10 cellular contexts compared by ENCODE assay signal in the genomic region with DNA sequence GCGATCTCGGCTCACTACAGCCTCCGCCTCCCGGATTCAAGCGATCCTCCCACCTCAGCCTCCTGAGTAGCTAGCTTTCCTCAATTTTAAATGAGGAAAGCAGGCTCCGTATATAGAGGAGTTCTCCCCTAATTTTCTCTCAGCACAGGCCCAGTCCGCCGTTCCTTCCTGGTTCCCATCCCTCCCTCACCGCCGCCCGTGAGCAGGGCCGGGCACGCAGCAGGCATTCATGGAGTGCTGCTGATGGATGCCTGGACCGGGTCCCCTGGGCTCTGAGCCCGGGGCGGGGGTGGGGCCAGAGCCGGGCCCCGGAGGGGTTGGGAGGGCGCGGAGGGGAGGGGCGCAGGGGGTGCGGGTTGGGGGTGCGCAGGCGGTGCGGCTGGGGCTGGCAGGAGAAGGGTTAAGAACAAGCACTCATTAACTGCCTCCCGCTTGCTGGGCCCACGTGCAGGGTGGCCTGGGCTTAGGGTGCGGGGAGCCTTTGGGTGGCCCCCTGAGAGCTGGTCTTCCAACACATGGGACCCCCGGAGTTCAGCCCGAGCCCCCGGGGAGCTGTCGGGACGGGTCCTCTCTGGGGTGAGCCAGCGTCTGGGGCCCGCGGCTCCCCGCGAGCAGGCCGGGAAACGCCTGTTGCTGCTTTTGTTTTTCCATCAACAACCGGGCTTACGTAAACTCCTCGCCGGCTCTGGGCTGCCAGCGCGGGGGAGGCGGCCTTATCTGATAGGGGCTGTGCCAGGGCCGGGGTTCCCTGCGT. TPM values are rescaled to one million over a fixed set of nuclear protein-coding genes. Genes with fewer than 3 reads are reported as not detected.
DNase-seq lines count a peak whose midpoint lies in the region; ATAC-seq, FAIRE-seq and TF ChIP-seq lines count a peak whose summit lies in the region.
"Had no signal": no experiment of that assay in that cellular context is flagged by ENCODE, and none has a peak within 500 bp of the region (broad histone marks: within the 10 kb centered on the region; RNA-seq: fewer than 3 reads in every experiment).

No MANE protein-coding gene starts in this region.

- H2AFZ ChIP-seq in K562 (ENCODE audit: low read depth, low read length) = no peak overlapping the region

- TF ChIP-seq EP300 in K562 (IDR thresholded peaks at IDR 0.05; ENCODE audit: low read length) = no peak

- no peak overlapping the region for H3K27ac Mint-ChIP-seq in activated CD4-positive, alpha-beta T cell treated with anti-CD3 and anti-CD28 coated beads for 36 hours

- H3K36me3 ChIP-seq in K562 (ENCODE audit: control insufficient read depth, insufficient read depth, low read length) = no peaks in the 10 kb centered on the region
- H3K36me3 ChIP-seq in thyroid gland = no peaks in the 10 kb centered on the region

- DNase-seq in activated CD4-positive, alpha-beta T cell treated with anti-CD3 and anti-CD28 coated beads for 36 hours = peak; percentile 53
- DNase-seq in activated CD4-positive, alpha-beta T cell treated with anti-CD3 and anti-CD28 coated beads for 4 hours = no peak
- peak in 3 of 4 experiments; percentile 36 to 42 (median 37) for DNase-seq in K562 (ENCODE audit: extremely low read depth in 1 of 4, low spot score in 3 of 4)
- DNase-seq in iris pigment epithelial cell (ENCODE audit: low read depth) = peak; percentile 73
- DNase-seq in thyroid gland = peak; percentile 35 to 37
- DNase-seq in GDM1 (lab: John Stamatoyannopoulos, UW) = no peak
- DNase-seq in pons (ENCODE audit: low spot score) = no peak
- no peak for DNase-seq in SK-N-DZ (ENCODE audit: low spot score)
- DNase-seq: DND-41 had no signal

- no peak for TF ChIP-seq CTCF in K562 (IDR thresholded peaks at IDR 0.05 in 2 of 3, conservative IDR thresholded peaks at IDR 0.05 in 1 of 3; ENCODE audit: insufficient read depth in 2 of 3, low read depth in 1 of 3, low read length in 3 of 3)
- TF ChIP-seq CTCF in thyroid gland (IDR thresholded peaks at IDR 0.05) = no peak

- H3K4me1 Mint-ChIP-seq in activated CD4-positive, alpha-beta T cell treated with anti-CD3 and anti-CD28 coated beads for 36 hours = peaks cover 10% of the 10 kb centered on the region

- H3K9me3 ChIP-seq in K562 (replicated peaks; ENCODE audit: control insufficient read depth, insufficient read depth, low read depth, low read length) (no peaks in the 10 kb centered on the region), thyroid gland (no peaks in the 10 kb centered on the region)

- intact Hi-C loops in activated CD4-positive, alpha-beta T cell treated with anti-CD3 and anti-CD28 coated beads for 36 hours (cut with DNase I, micrococcal nuclease) = loop anchor here in 1 of 2 experiments (10.0 kb wide), 1 partner anchor 640 kb away; no protein-coding TSS in a partner anchor
- intact Hi-C loops in K562 (cut with micrococcal nuclease) (no loop called here), thyroid gland (cut with DNase I) (no loop called here)

- no peaks in the 10 kb centered on the region for H3K79me2 ChIP-seq in K562 (ENCODE audit: control insufficient read depth, insufficient read depth, low read length)

- H3K4me1 ChIP-seq in K562 (replicated peaks in 1 of 2; ENCODE audit: control insufficient read depth in 2 of 2, insufficient read depth in 2 of 2, low read length in 2 of 2) (peaks cover 2 to 20% of the 10 kb centered on the region in 2 experiments; a peak in 4 of 5 replicates), thyroid gland (peaks cover 15 to 24% of the 10 kb centered on the region in 2 donors)

- no peak overlapping the region for H3K4me3 Mint-ChIP-seq in activated CD4-positive, alpha-beta T cell treated with anti-CD3 and anti-CD28 coated beads for 36 hours

- BruUV-seq in K562 (replicated peaks; lab: Mats Ljungman, UMichigan) = no TSS peak

- no peaks in the 10 kb centered on the region for H3K36me3 Mint-ChIP-seq in activated CD4-positive, alpha-beta T cell treated with anti-CD3 and anti-CD28 coated beads for 36 hours (ENCODE audit: low read depth)

- H3K4me2 ChIP-seq in K562 (ENCODE audit: insufficient read depth, low read length) = no peak overlapping the region

- in situ Hi-C loops in K562 (cut with MboI) = no loop called here

- no peak for TF ChIP-seq RAD21 in K562 (CRISPR knock-in tag; conservative IDR thresholded peaks at IDR 0.05 in 1 of 2, IDR thresholded peaks at IDR 0.05 in 1 of 2)

- H3K27me3 Mint-ChIP-seq in activated CD4-positive, alpha-beta T cell treated with anti-CD3 and anti-CD28 coated beads for 36 hours = peaks cover 53% of the 10 kb centered on the region

- POLR2A ChIA-PET in activated CD4-positive, alpha-beta T cell treated with anti-CD3 and anti-CD28 coated beads for 36 hours (lab: Charles Lee) = no interaction called here
- POLR2A ChIA-PET in K562 (lab: Yijun Ruan, JAX) = no interaction called here

- no peak for TF ChIP-seq POLR2A in K562 (conservative IDR thresholded peaks at IDR 0.05)
- no peak for TF ChIP-seq POLR2A in thyroid gland (IDR thresholded peaks at IDR 0.05)

- no peaks in the 10 kb centered on the region for H3K9me3 Mint-ChIP-seq in activated CD4-positive, alpha-beta T cell treated with anti-CD3 and anti-CD28 coated beads for 36 hours (ENCODE audit: low read depth)

- no peak overlapping the region for H3K9ac ChIP-seq in K562 (ENCODE audit: insufficient read depth in 1 of 2, low read depth in 2 of 2, low read length in 2 of 2)

- ATAC-seq in activated CD4-positive, alpha-beta T cell treated with anti-CD3 and anti-CD28 coated beads for 36 hours = peak; percentile 31
- peak; percentile 20; the same call in 2 of the 3 replicates for ATAC-seq in K562

- peaks cover 18 to 60% of the 10 kb centered on the region in 2 experiments for H3K27me3 ChIP-seq in K562 (ENCODE audit: control insufficient read depth in 2 of 2, insufficient read depth in 2 of 2, low read length in 2 of 2)
- peaks cover 13% of the 10 kb centered on the region for H3K27me3 ChIP-seq in thyroid gland

- H3K4me3 ChIP-seq in K562 = no peak overlapping the region
- peak overlapping the region in 1 of 3 donors; percentile 38 for H3K4me3 ChIP-seq in thyroid gland (replicated peaks in 1 of 3)

- no peak overlapping the region for H3K27ac ChIP-seq in K562 (ENCODE audit: extremely low read depth, low read depth, low read length)
- H3K27ac ChIP-seq in thyroid gland = no peak overlapping the region

- CTCF ChIA-PET in activated CD4-positive, alpha-beta T cell treated with anti-CD3 and anti-CD28 coated beads for 36 hours (lab: Charles Lee) = no interaction called here
- CTCF ChIA-PET in K562 (lab: Yijun Ruan, JAX; ENCODE audit: low intra/inter-chr PET ratio) = no interaction called here

- WGBS in K562 (ENCODE audit: insufficient coverage, low coverage, missing lambda C conversion rate) = 7% methylated on average over 29 of the region's 49 CpGs
- 13 to 16% methylated on average over 25 to 35 of the region's 49 CpGs for WGBS in thyroid gland, 2 donors

- no peak for FAIRE-seq in K562 (lab: Jason Lieb, UNC)

- no peaks in the 10 kb centered on the region for H3K9me1 ChIP-seq in K562 (ENCODE audit: control insufficient read depth, insufficient read depth, low read length)

- H4K20me1 ChIP-seq in K562 (replicated peaks; ENCODE audit: control insufficient read depth, insufficient read depth, low read length) = 0 out of 2 replicates have a peak, but pooled peaks cover 13% of the 10 kb centered on the region

TF ChIP-seq in K562, 482 proteins besides CTCF, POLR2A, EP300 and RAD21 (continues in another document):
- TF ChIP-seq NFIC (IDR thresholded peaks at IDR 0.05) (peak; percentile 85), ZBTB1 (CRISPR knock-in tag; IDR thresholded peaks at IDR 0.05; ENCODE audit: borderline replicate concordance, low read depth) (0 out of 2 replicates have a peak, but pooled peaks have one; percentile 21), RBBP5 (IDR thresholded peaks at IDR 0.05; ENCODE audit: borderline replicate concordance, insufficient read depth, low read length, poor library complexity, severe bottlenecking) (no peak), ATF1 (CRISPR knock-in tag; IDR thresholded peaks at IDR 0.05) (no peak), ATF1 (tag; IDR thresholded peaks at IDR 0.05) (0 out of 2 replicates have a peak, but pooled peaks have one; percentile 24), SAFB2 (IDR thresholded peaks at IDR 0.05; ENCODE audit: borderline replicate concordance, low read depth, low read length, severe bottlenecking) (no peak), LARP7 (IDR thresholded peaks at IDR 0.05) (no peak)
- TF ChIP-seq, protein P1, sequence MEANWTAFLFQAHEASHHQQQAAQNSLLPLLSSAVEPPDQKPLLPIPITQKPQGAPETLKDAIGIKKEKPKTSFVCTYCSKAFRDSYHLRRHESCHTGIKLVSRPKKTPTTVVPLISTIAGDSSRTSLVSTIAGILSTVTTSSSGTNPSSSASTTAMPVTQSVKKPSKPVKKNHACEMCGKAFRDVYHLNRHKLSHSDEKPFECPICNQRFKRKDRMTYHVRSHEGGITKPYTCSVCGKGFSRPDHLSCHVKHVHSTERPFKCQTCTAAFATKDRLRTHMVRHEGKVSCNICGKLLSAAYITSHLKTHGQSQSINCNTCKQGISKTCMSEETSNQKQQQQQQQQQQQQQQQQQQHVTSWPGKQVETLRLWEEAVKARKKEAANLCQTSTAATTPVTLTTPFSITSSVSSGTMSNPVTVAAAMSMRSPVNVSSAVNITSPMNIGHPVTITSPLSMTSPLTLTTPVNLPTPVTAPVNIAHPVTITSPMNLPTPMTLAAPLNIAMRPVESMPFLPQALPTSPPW (CRISPR knock-in tag; IDR thresholded peaks at IDR 0.05) = peak; percentile 71; the same call in 1 of the 2 replicates

RNA-seq across cellular contexts. Expression of gene LHX2, which starts 33.7 kb away (rescaled TPM):
- not detected for total RNA-seq in activated CD4-positive, alpha-beta T cell treated with anti-CD3 and anti-CD28 coated beads for 36 hours
- total RNA-seq in K562 (2011; cell fraction: chromatin; rRNA removed; ENCODE audit: low replicate concordance) = not detected in 2 replicates
- not detected in 2 replicates for total RNA-seq in K562 (2011; cell fraction: nucleolus; rRNA removed)
- not detected in 2 replicates for total RNA-seq in K562 (2011; cell fraction: nucleoplasm; rRNA removed)
- total RNA-seq in K562 (2014; rRNA removed) (not detected in 2 replicates), K562 (2014; rRNA removed; fragmentation: Illumina TruSeq; extraction: Trizol) (not detected in 2 replicates), K562 (2015; rRNA removed; fragmentation: Illumina TruSeq; extraction: Trizol) (not detected in 2 replicates), K562 (2021) (0.07 TPM in 1 of 2 replicates, not detected in the other), thyroid gland (not detected)
- polyA plus RNA-seq in K562 (2011; rRNA removed) (not detected in 2 replicates), K562 (2014; fragmentation: Illumina TruSeq; extraction: Trizol) (not detected in 2 replicates), K562 (2014; fragmentation: Nextera tagmentation; extraction: Ambion mirVana) (not detected), K562 (2014; rRNA removed) (not detected in 2 replicates)
- polyA plus RNA-seq in K562 (2011; cell fraction: cytosol; rRNA removed) = not detected in 2 replicates
- not detected in 2 replicates for polyA plus RNA-seq in K562 (2011; cell fraction: nucleus; rRNA removed)
- polyA plus RNA-seq in K562 (2012) = 0.14 TPM in 1 of 2 replicates, not detected in the other
- polyA minus RNA-seq in K562 (2011; rRNA and poly(A)+ RNA removed) = not detected in 2 replicates
- not detected in 2 replicates for polyA minus RNA-seq in K562 (2011; cell fraction: cytosol; rRNA and poly(A)+ RNA removed)
- not detected in 2 replicates for polyA minus RNA-seq in K562 (2011; cell fraction: nucleus; rRNA and poly(A)+ RNA removed)
- 3.8 and 5.2 TPM in 2 replicates for polyA plus RNA-seq in SK-N-DZ (2014; cell fraction: cytosol; rRNA removed)
- 2.3 and 3.3 TPM in 2 replicates for polyA plus RNA-seq in SK-N-DZ (2014; cell fraction: nucleus; rRNA removed)
- total RNA-seq: HT1080 had no signal

Comparison
In these comparisons a context has a peak if more than half of its experiments do, and no peak if none do; other contexts are left out.
1. DNase-seq: peak in activated CD4-positive, alpha-beta T cell treated with anti-CD3 and anti-CD28 coated beads for 36 hours (single experiment), K562 (3 of 4), iris pigment epithelial cell (single experiment) and thyroid gland (2 of 2); none in activated CD4-positive, alpha-beta T cell treated with anti-CD3 and anti-CD28 coated beads for 4 hours (0 of 2), GDM1 (single experiment), pons (single experiment) and SK-N-DZ (single experiment).